In the genomic region with DNA sequence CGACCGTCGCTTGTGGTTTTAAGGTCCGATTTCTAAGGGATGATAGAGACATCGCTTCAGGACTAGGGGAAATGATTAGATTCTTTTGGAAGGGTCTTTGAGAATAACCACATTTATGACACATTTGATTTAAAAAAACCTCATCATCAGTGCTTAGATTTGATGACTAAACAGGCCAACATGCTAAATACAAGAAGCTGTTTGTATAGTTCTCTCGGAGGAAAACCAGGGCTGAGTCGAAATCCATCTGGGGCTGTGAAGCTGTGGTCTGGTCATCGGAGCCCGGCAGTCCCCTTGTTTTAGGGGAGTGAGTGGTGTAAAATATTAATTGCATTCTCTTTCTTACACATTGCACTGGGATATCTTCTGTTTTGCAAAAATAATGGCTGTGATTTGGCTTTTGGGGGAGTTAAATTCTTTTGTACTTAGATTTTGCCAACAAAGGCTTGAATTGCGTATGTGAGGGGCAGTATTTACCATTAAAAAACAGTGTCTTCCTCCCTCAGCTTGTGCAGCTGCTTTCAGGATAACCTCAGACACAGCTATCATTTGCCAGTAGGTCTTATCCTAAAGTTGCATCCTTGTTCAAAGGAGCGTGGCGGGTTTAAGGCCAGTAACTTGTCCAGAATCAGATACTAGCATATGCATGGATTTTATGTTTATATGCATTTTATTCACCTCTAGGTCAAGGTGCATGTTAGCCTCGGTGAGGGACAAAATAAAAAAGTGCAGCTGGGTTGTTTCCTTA, we compare ENCODE assay signal across 7 cellular contexts. TPM values are rescaled to one million over a fixed set of nuclear protein-coding genes. Genes with fewer than 3 reads are reported as not detected.
DNase-seq lines count a peak whose midpoint lies in the region; ATAC-seq, FAIRE-seq and TF ChIP-seq lines count a peak whose summit lies in the region.

No MANE protein-coding gene starts in this region.

- no peaks in the 10 kb centered on the region for H3K27me3 ChIP-seq in thyroid gland

- peaks cover 5 to 6% of the 10 kb centered on the region in 2 donors for H3K4me1 ChIP-seq in kidney (ENCODE audit: control insufficient read depth in 1 of 2, insufficient read depth in 1 of 2, low read depth in 1 of 2, low read length in 2 of 2)
- peaks cover 0 to 10% of the 10 kb centered on the region in 2 donors for H3K4me1 ChIP-seq in thyroid gland

- 25 to 28% methylated on average over 13 of the region's 13 CpGs for WGBS in thyroid gland, 2 donors

- DNase-seq in amniotic epithelial cell (ENCODE audit: low read depth) (peak; percentile 53), kidney (no peak), thyroid gland (no peak), GM12892 (ENCODE audit: insufficient read length) (no peak)
- DNase-seq in stimulated activated CD4-positive, alpha-beta T cell treated with anti-CD3 and anti-CD28 coated beads, Interleukin-15, amount 100 ng/mL, for 24 hours = no peak

- TF ChIP-seq POLR2A in GM18505 (IDR thresholded peaks at IDR 0.05; ENCODE audit: borderline replicate concordance, extremely low read depth, insufficient read depth, insufficient read length) = no peak
- TF ChIP-seq POLR2A in thyroid gland (IDR thresholded peaks at IDR 0.05) = no peak
- no peak for TF ChIP-seq POLR2A in GM12892 (IDR thresholded peaks at IDR 0.05; ENCODE audit: low read depth, low read length)

- H3K27ac ChIP-seq in kidney (ENCODE audit: low read depth in 2 of 2, low read length in 2 of 2) (no peak overlapping the region), thyroid gland (no peak overlapping the region)

- H3K36me3 ChIP-seq in kidney (ENCODE audit: control insufficient read depth in 1 of 2, insufficient read depth in 2 of 2, low read length in 2 of 2) = no peaks in the 10 kb centered on the region
- no peaks in the 10 kb centered on the region for H3K36me3 ChIP-seq in thyroid gland

- no peaks in the 10 kb centered on the region for H3K9me3 ChIP-seq in kidney (ENCODE audit: control insufficient read depth in 1 of 2, low read length in 2 of 2)
- H3K9me3 ChIP-seq in thyroid gland = no peaks in the 10 kb centered on the region

- ATAC-seq in GM18505 (IDR thresholded peaks at IDR 0.05; ENCODE audit: unreplicated experiment) = peak; percentile 8
- ATAC-seq in HG03520 (IDR thresholded peaks at IDR 0.05; ENCODE audit: unreplicated experiment) = peak; percentile 4

- H3K4me3 ChIP-seq in kidney (ENCODE audit: low read length in 2 of 2) (peak overlapping the region; percentile 68 to 70), thyroid gland (replicated peaks in 1 of 3) (peak overlapping the region in 2 of 3 donors; percentile 13 to 33)

- no peak for FAIRE-seq in kidney (lab: Jason Lieb, UNC)
- no peak for FAIRE-seq in GM12892 (lab: Jason Lieb, UNC)

- intact Hi-C loops in kidney (cut with DNase I) = no loop called here
- intact Hi-C loops in thyroid gland (cut with DNase I) = no loop called here

- TF ChIP-seq CTCF in kidney (IDR thresholded peaks at IDR 0.05; ENCODE audit: borderline replicate concordance, extremely low read depth, insufficient read depth) (no peak), thyroid gland (IDR thresholded peaks at IDR 0.05) (no peak)

- peak overlapping the region; percentile 0 to 14 for H3K9ac ChIP-seq in kidney (ENCODE audit: low read length in 2 of 2)

RNA-seq across cellular contexts. Expression of a gene that starts 0.6 kb away (rescaled TPM):
- total RNA-seq in kidney = 35.6 TPM
- 4.0 TPM for polyA plus RNA-seq in kidney (ENCODE audit: insufficient read depth, low read depth, low replicate concordance)
- total RNA-seq in thyroid gland = 10 to 100 TPM in 1 of 4 donors, 1 to 10 TPM in 3; 3.9 to 10.7 (median 7.3) TPM
- 51.9 TPM for polyA plus RNA-seq in GM12892 (2012; ENCODE audit: missing spikeins)
